12 cellular contexts compared by ENCODE assay signal in the genomic region with DNA sequence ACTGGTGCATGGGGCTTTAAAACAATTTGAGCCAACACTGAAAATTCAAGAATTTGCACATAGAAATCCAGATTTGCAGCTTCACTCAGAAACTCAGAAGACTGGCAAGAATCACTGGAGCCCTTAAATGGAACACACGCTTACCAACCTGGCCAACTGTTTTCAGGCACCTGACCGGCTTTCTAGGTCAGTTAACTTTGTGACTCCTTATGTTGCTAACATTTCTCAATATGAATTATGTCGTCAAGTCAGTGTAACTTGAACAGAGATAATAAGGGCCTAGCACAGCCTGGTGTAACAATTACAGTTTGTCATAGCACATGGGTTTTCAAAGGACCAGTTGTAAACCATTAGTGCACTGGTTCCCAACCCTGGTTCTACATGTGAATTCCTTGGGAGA. TPM values are rescaled to one million over a fixed set of nuclear protein-coding genes. Genes with fewer than 3 reads are reported as not detected.
"Had no signal": no experiment of that assay in that cellular context is flagged by ENCODE, and none has a peak within 500 bp of the region (broad histone marks: within the 10 kb centered on the region; RNA-seq: fewer than 3 reads in every experiment).

No MANE protein-coding gene starts in this region.

- ATAC-seq: HCT116, HepG2 had no signal

- H3K4me1 ChIP-seq: HAP-1 had no signal

- DNase-seq: GM23248, GOT3, H7, HFFc6, KBM-7 had no signal

- H3K36me3 ChIP-seq: HAP-1 had no signal

- H3K9me3 ChIP-seq: HAP-1 had no signal

- H3K4me3 Mint-ChIP-seq: HFFc6, IgD-negative memory B cell had no signal

- H3K27ac ChIP-seq: GM23248, KMS-11 had no signal

- H3K27ac Mint-ChIP-seq: HFFc6, IgD-negative memory B cell had no signal

- H3K4me3 ChIP-seq: GM23248, HAP-1 had no signal

RNA-seq across cellular contexts. Expression of a gene that starts 6.8 kb away (rescaled TPM):
- total RNA-seq: GM23248, H4, HepG2, HFFc6, HT1080 had no signal
